1 cellular context compared by ENCODE assay signal in genomic region chr12:43287991-43288390, GRCh38.
TF ChIP-seq lines count a peak whose summit lies in the region.

No MANE protein-coding gene starts in this region.

TF ChIP-seq in IMR-90, 13 proteins besides CTCF, POLR2A, EP300 and RAD21 (continued from another document):
- no peak for TF ChIP-seq MAFK (IDR thresholded peaks at IDR 0.05; ENCODE audit: low read depth, low read length)
- no peak for TF ChIP-seq CEBPB (IDR thresholded peaks at IDR 0.05; ENCODE audit: low read depth, low read length)
- no peak for TF ChIP-seq RCOR1 (IDR thresholded peaks at IDR 0.05; ENCODE audit: insufficient replicate concordance, low read length)
- TF ChIP-seq MAZ (IDR thresholded peaks at IDR 0.05; ENCODE audit: borderline replicate concordance, low read depth, low read length) = no peak
- no peak for TF ChIP-seq FOS (IDR thresholded peaks at IDR 0.05; ENCODE audit: low read depth, low read length)
- no peak for TF ChIP-seq NFE2L2 (IDR thresholded peaks at IDR 0.05; ENCODE audit: low read depth, low read length)
- TF ChIP-seq CHD1 (IDR thresholded peaks at IDR 0.05; ENCODE audit: low read depth, low read length) = no peak
- no peak for TF ChIP-seq BHLHE40 (IDR thresholded peaks at IDR 0.05; ENCODE audit: low read depth, low read length)
- TF ChIP-seq USF2 (IDR thresholded peaks at IDR 0.05; ENCODE audit: low read depth, low read length) = no peak
- no peak for TF ChIP-seq ELK1 (IDR thresholded peaks at IDR 0.05; ENCODE audit: borderline replicate concordance, low read depth, low read length)
TF ChIP-seq in IMR-90: peak in this region for 0.
